Comparison of ENCODE assay signal across 10 cellular contexts in genomic region chr15:58864602-58865419, GRCh38.
DNase-seq lines count a peak whose midpoint lies in the region; ATAC-seq and TF ChIP-seq lines count a peak whose summit lies in the region.
"Had no signal": no experiment of that assay in that cellular context is flagged by ENCODE, and none has a peak within 500 bp of the region (broad histone marks: within the 10 kb centered on the region; RNA-seq: fewer than 3 reads in every experiment).

No MANE protein-coding gene starts in this region.

- no peak overlapping the region for H3K27ac ChIP-seq in mammary epithelial cell (ENCODE audit: insufficient read depth, low read depth, low read length)
- no peak overlapping the region for H3K27ac ChIP-seq in left lung
- H3K27ac ChIP-seq in thoracic aorta = no peak overlapping the region
- H3K27ac ChIP-seq: KMS-11 had no signal

- H3K4me2 ChIP-seq in mammary epithelial cell (ENCODE audit: insufficient read depth, low read depth, low read length) = no peak overlapping the region
- H3K4me2 ChIP-seq: A549, KMS-11 had no signal

- DNase-seq in activated CD4-positive, alpha-beta T cell treated with anti-CD3 and anti-CD28 coated beads for 48 hours = peak; percentile 21
- no peak for DNase-seq in activated CD4-positive, alpha-beta T cell treated with anti-CD3 and anti-CD28 coated beads, Interleukin-2, amount 50 U/mL, for 1 hour
- DNase-seq in mammary epithelial cell (no peak), left lung (peak; percentile 43 to 84), thoracic aorta (ENCODE audit: low spot score) (no peak), kidney glomerular epithelial cell (lab: John Stamatoyannopoulos, UW) (no peak)

- H3K36me3 ChIP-seq in mammary epithelial cell (ENCODE audit: insufficient read depth, low read length) = no peaks in the 10 kb centered on the region
- no peaks in the 10 kb centered on the region for H3K36me3 ChIP-seq in left lung
- H3K36me3 ChIP-seq in thoracic aorta = no peaks in the 10 kb centered on the region

- H3K4me3 ChIP-seq in mammary epithelial cell (replicated peaks in 1 of 3; ENCODE audit: insufficient read depth in 1 of 3, low read depth in 2 of 3, low read length in 3 of 3) (no peak overlapping the region), left lung (peak overlapping the region; percentile 32 to 33), thoracic aorta (peak overlapping the region; percentile 64)
- H3K4me3 ChIP-seq: A549 had no signal

- CTCF ChIA-PET in mammary epithelial cell (lab: Charles Lee; ENCODE audit: low non-redundant PET) = no interaction called here

- TF ChIP-seq CTCF in mammary epithelial cell (conservative IDR thresholded peaks at IDR 0.05 in 1 of 2, IDR thresholded peaks at IDR 0.05 in 1 of 2; ENCODE audit: extremely low read depth in 1 of 2, insufficient read depth in 1 of 2, low read depth in 1 of 2, low read length in 2 of 2) = no peak
- TF ChIP-seq CTCF in left lung (IDR thresholded peaks at IDR 0.05) = no peak
- no peak for TF ChIP-seq CTCF in thoracic aorta (IDR thresholded peaks at IDR 0.05)

- intact Hi-C loops in mammary epithelial cell (cut with micrococcal nuclease) (no loop called here), left lung (cut with DNase I) (no loop called here)

- H3K27me3 ChIP-seq in mammary epithelial cell (ENCODE audit: insufficient read depth, low read length) (no peaks in the 10 kb centered on the region), left lung (peaks cover 0 to 10% of the 10 kb centered on the region in 2 donors), thoracic aorta (replicated peaks; ENCODE audit: insufficient read depth) (no peaks in the 10 kb centered on the region)

- ATAC-seq in left lung (peak; percentile 81), thoracic aorta (ENCODE audit: insufficient number of reproducible peaks, low FRiP score, low read depth) (no peak), GM21390 (IDR thresholded peaks at IDR 0.05; ENCODE audit: unreplicated experiment) (no peak), HG03521 (IDR thresholded peaks at IDR 0.05; ENCODE audit: unreplicated experiment) (no peak)
- ATAC-seq: A549 had no signal

- H3K79me2 ChIP-seq in mammary epithelial cell (ENCODE audit: insufficient read depth, low read length) = no peaks in the 10 kb centered on the region

- H3K4me1 ChIP-seq in mammary epithelial cell (ENCODE audit: insufficient read depth, low read length) = peaks cover 6% of the 10 kb centered on the region
- H3K4me1 ChIP-seq in left lung = peaks cover 0 to 17% of the 10 kb centered on the region in 2 donors
- peaks cover 0 to 10% of the 10 kb centered on the region in 2 donors for H3K4me1 ChIP-seq in thoracic aorta (ENCODE audit: control insufficient read depth in 1 of 2, low read depth in 2 of 2)
- H3K4me1 ChIP-seq: A549 had no signal

- peak overlapping the region; percentile 53 for H2AFZ ChIP-seq in mammary epithelial cell (ENCODE audit: low read depth, low read length)

- H3K9me3 ChIP-seq in mammary epithelial cell (replicated peaks; ENCODE audit: insufficient read depth, low read length) (no peaks in the 10 kb centered on the region), left lung (no peaks in the 10 kb centered on the region), thoracic aorta (no peaks in the 10 kb centered on the region)
- H3K9me3 ChIP-seq: A549 had no signal

- 40% methylated on average over 12 of the region's 54 CpGs for WGBS in mammary epithelial cell (ENCODE audit: low coverage, missing lambda C conversion rate)

- no TSS peak for BruUV-seq in mammary epithelial cell (replicated peaks; lab: Mats Ljungman, UMichigan)

- dilution Hi-C loops in mammary epithelial cell (cut with HindIII; ENCODE audit: low sequenced_read_pairs) = no loop called here

- in situ Hi-C loops in mammary epithelial cell (cut with MboI; ENCODE audit: low sequenced_read_pairs in 2 of 2) = no loop called here

- no peak overlapping the region for H3K9ac ChIP-seq in mammary epithelial cell (ENCODE audit: insufficient read depth, low read length)
- H3K9ac ChIP-seq: KMS-11 had no signal

- H4K20me1 ChIP-seq in mammary epithelial cell (ENCODE audit: insufficient read depth, low read length) = no peaks in the 10 kb centered on the region

Comparison
In these comparisons a context has a peak if more than half of its experiments do, and no peak if none do; other contexts are left out.
1. DNase-seq: peak in activated CD4-positive, alpha-beta T cell treated with anti-CD3 and anti-CD28 coated beads for 48 hours (single experiment) and left lung (2 of 2); none in activated CD4-positive, alpha-beta T cell treated with anti-CD3 and anti-CD28 coated beads, Interleukin-2, amount 50 U/mL, for 1 hour (single experiment), mammary epithelial cell (single experiment), thoracic aorta (single experiment) and kidney glomerular epithelial cell (single experiment).
2. H3K4me3 ChIP-seq: peak in left lung (2 of 2) and thoracic aorta (single experiment); none in mammary epithelial cell (0 of 3).